In the genomic region with DNA sequence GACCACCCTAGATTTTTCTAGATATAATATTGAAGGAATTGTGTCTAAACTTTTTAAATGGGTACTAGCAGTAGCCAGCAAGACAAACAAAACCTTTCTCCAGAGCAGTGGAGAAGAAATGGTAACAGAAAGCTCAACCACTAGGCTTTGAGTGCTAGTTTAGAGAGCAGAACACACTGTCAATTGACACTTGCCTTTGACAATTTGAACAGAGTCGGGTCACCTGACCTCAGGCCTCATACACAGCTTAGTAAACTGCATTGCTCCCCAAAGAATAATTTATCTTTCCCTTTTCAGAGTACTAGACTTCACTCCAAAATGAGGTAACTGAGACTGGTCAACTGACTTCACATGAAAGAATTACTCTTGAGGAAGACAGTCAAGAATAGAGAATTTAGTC, we compare ENCODE assay signal across 15 cellular contexts. TPM values are rescaled to one million over a fixed set of nuclear protein-coding genes. Genes with fewer than 3 reads are reported as not detected.
DNase-seq lines count a peak whose midpoint lies in the region; ATAC-seq and TF ChIP-seq lines count a peak whose summit lies in the region.
"Had no signal": no experiment of that assay in that cellular context is flagged by ENCODE, and none has a peak within 500 bp of the region (broad histone marks: within the 10 kb centered on the region; RNA-seq: fewer than 3 reads in every experiment).

No MANE protein-coding gene starts in this region.

- H3K27me3 ChIP-seq in heart left ventricle (no peaks in the 10 kb centered on the region), subcutaneous abdominal adipose tissue (ENCODE audit: control insufficient read depth in 5 of 5, insufficient read depth in 4 of 5, low read length in 5 of 5) (no peaks in the 10 kb centered on the region)
- H3K27me3 ChIP-seq: BLaER1 had no signal

- no peaks in the 10 kb centered on the region for H3K9me3 ChIP-seq in heart left ventricle
- no peaks in the 10 kb centered on the region for H3K9me3 ChIP-seq in subcutaneous abdominal adipose tissue (ENCODE audit: control insufficient read depth in 5 of 5, low read length in 5 of 5)
- no peaks in the 10 kb centered on the region for H3K9me3 ChIP-seq in mucosa of descending colon
- H3K9me3 ChIP-seq: BLaER1 had no signal

- H3K36me3 ChIP-seq in heart left ventricle (no peaks in the 10 kb centered on the region), subcutaneous abdominal adipose tissue (ENCODE audit: control insufficient read depth in 5 of 5, insufficient read depth in 5 of 5, low read length in 5 of 5) (no peaks in the 10 kb centered on the region), mucosa of descending colon (ENCODE audit: low read depth) (no peaks in the 10 kb centered on the region)
- H3K36me3 ChIP-seq: BLaER1 had no signal

- TF ChIP-seq POLR2A in heart left ventricle (IDR thresholded peaks at IDR 0.05) = no peak

- H3K27ac ChIP-seq in heart left ventricle (no peak overlapping the region), subcutaneous abdominal adipose tissue (ENCODE audit: low read depth, low read length) (peak overlapping the region; percentile 11)
- H3K27ac ChIP-seq: BLaER1, GM23248 had no signal

- H3K27me3 Mint-ChIP-seq in nephron progenitor cell (ENCODE audit: low read depth, poor library complexity) = no peaks in the 10 kb centered on the region

- H3K9ac ChIP-seq in subcutaneous abdominal adipose tissue (ENCODE audit: low read length in 5 of 5) = no peak overlapping the region
- H3K9ac ChIP-seq: BLaER1, GM23248 had no signal

- DNase-seq in Right ventricle myocardium inferior (ENCODE audit: missing footprints) (no peak), cardiac septum (ENCODE audit: low spot score) (no peak), heart left ventricle (no peak), nephron progenitor cell (no peak), mucosa of descending colon (no peak)
- DNase-seq: 8988T, AML-193, DMS53, GF-D8, GM23248 had no signal

- peaks cover 5% of the 10 kb centered on the region for H3K36me3 Mint-ChIP-seq in nephron progenitor cell (ENCODE audit: low read depth)

- H3K4me1 ChIP-seq in heart left ventricle = peaks cover 0 to 58% (median 15%) of the 10 kb centered on the region in 12 donors
- peaks cover 0 to 55% (median 28%) of the 10 kb centered on the region in 5 donors for H3K4me1 ChIP-seq in subcutaneous abdominal adipose tissue (ENCODE audit: control insufficient read depth in 5 of 5, insufficient read depth in 5 of 5, low read length in 5 of 5)
- H3K4me1 ChIP-seq in mucosa of descending colon (ENCODE audit: low read depth) = no peaks in the 10 kb centered on the region

- intact Hi-C loops in Right ventricle myocardium inferior (cut with DNase I) (no loop called here), cardiac septum (cut with DNase I) (no loop called here), heart left ventricle (cut with DNase I) (no loop called here), mucosa of descending colon (cut with DNase I, micrococcal nuclease) (no loop called here)

- peak; percentile 53 for ATAC-seq in Right ventricle myocardium inferior
- peak; percentile 40 to 61 (median 52) for ATAC-seq in heart left ventricle
- no peak for ATAC-seq in SK-N-SH treated with all-trans-retinoic acid at 6 μM for 48 hours
- ATAC-seq in mucosa of descending colon = no peak
- ATAC-seq in HG02973 (IDR thresholded peaks at IDR 0.05; ENCODE audit: unreplicated experiment) = no peak
- ATAC-seq: HCT116 had no signal

- H3K4me3 Mint-ChIP-seq in nephron progenitor cell = no peak overlapping the region

- H3K4me3 ChIP-seq in heart left ventricle = no peak overlapping the region
- H3K4me3 ChIP-seq in subcutaneous abdominal adipose tissue (ENCODE audit: low read depth in 1 of 5, low read length in 5 of 5) = no peak overlapping the region
- no peak overlapping the region for H3K4me3 ChIP-seq in mucosa of descending colon
- H3K4me3 ChIP-seq: BLaER1, GM23248 had no signal

- H3K9me3 Mint-ChIP-seq in nephron progenitor cell = no peaks in the 10 kb centered on the region

- peaks cover 24% of the 10 kb centered on the region for H3K4me1 Mint-ChIP-seq in nephron progenitor cell

- peak overlapping the region; percentile 41 for H3K27ac Mint-ChIP-seq in nephron progenitor cell

- 22 to 41% (median 31%) methylated on average over 1 of the region's 1 CpG for WGBS in heart left ventricle, 4 donors

- TF ChIP-seq CTCF in heart left ventricle (IDR thresholded peaks at IDR 0.05) (no peak), nephron progenitor cell (IDR thresholded peaks at IDR 0.05) (no peak), mucosa of descending colon (IDR thresholded peaks at IDR 0.05) (no peak)

TF ChIP-seq in SK-N-SH treated with all-trans-retinoic acid at 6 μM for 48 hours, 23 proteins besides CTCF, POLR2A, EP300 and RAD21:
- TF ChIP-seq TOX (CRISPR knock-in tag; IDR thresholded peaks at IDR 0.05; ENCODE audit: borderline replicate concordance) (no peak), ZNF70 (CRISPR knock-in tag; IDR thresholded peaks at IDR 0.05) (no peak), ZC3H10 (CRISPR knock-in tag; IDR thresholded peaks at IDR 0.05) (no peak), ISL1 (CRISPR knock-in tag; IDR thresholded peaks at IDR 0.05) (no peak), OSR1 (CRISPR knock-in tag; IDR thresholded peaks at IDR 0.05) (no peak), ZFP30 (CRISPR knock-in tag; IDR thresholded peaks at IDR 0.05) (no peak), ZFP3 (CRISPR knock-in tag; IDR thresholded peaks at IDR 0.05) (no peak), BACH2 (CRISPR knock-in tag; IDR thresholded peaks at IDR 0.05; ENCODE audit: borderline replicate concordance) (no peak), ZNF8 (CRISPR knock-in tag; IDR thresholded peaks at IDR 0.05) (no peak)
- TF ChIP-seq, protein P1, sequence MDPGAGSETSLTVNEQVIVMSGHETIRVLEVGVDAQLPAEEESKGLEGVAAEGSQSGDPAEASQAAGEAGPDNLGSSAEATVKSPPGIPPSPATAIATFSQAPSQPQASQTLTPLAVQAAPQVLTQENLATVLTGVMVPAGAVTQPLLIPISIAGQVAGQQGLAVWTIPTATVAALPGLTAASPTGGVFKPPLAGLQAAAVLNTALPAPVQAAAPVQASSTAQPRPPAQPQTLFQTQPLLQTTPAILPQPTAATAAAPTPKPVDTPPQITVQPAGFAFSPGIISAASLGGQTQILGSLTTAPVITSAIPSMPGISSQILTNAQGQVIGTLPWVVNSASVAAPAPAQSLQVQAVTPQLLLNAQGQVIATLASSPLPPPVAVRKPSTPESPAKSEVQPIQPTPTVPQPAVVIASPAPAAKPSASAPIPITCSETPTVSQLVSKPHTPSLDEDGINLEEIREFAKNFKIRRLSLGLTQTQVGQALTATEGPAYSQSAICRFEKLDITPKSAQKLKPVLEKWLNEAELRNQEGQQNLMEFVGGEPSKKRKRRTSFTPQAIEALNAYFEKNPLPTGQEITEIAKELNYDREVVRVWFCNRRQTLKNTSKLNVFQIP (CRISPR knock-in tag; IDR thresholded peaks at IDR 0.05; ENCODE audit: borderline replicate concordance, low read depth) = no peak
- TF ChIP-seq, protein P2, sequence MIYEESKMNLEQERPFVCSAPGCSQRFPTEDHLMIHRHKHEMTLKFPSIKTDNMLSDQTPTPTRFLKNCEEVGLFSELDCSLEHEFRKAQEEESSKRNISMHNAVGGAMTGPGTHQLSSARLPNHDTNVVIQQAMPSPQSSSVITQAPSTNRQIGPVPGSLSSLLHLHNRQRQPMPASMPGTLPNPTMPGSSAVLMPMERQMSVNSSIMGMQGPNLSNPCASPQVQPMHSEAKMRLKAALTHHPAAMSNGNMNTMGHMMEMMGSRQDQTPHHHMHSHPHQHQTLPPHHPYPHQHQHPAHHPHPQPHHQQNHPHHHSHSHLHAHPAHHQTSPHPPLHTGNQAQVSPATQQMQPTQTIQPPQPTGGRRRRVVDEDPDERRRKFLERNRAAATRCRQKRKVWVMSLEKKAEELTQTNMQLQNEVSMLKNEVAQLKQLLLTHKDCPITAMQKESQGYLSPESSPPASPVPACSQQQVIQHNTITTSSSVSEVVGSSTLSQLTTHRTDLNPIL (CRISPR knock-in tag; IDR thresholded peaks at IDR 0.05; ENCODE audit: low read depth) = no peak

RNA-seq across cellular contexts. Expression of a gene that starts 48.6 kb away (rescaled TPM):
- total RNA-seq in Right ventricle myocardium inferior (16.7 TPM), cardiac septum (16.4 TPM), heart left ventricle (10 to 100 TPM in 7 of 9 donors, 1 to 10 TPM in 2; 7.1 to 16.5 (median 12.4) TPM), mucosa of descending colon (1 to 10 TPM in 2 of 3 donors, under 1 TPM in 1; 0.84 to 4.1 (median 1.4) TPM)
- polyA plus RNA-seq in heart left ventricle = 1 to 10 TPM; 3.0 to 6.2 TPM

Comparison
In these comparisons a context has a peak if more than half of its experiments do, and no peak if none do; other contexts are left out.
1. ATAC-seq: peak in Right ventricle myocardium inferior (single experiment) and heart left ventricle (4 of 4); none in SK-N-SH treated with all-trans-retinoic acid at 6 μM for 48 hours (single experiment), mucosa of descending colon (single experiment) and HG02973 (single experiment).